18 cellular contexts compared by ENCODE assay signal in genomic region chr11:94149435-94149834, GRCh38. TPM values are rescaled to one million over a fixed set of nuclear protein-coding genes. Genes with fewer than 3 reads are reported as not detected.
A peak's percentile ranks its signal among the peaks of the same experiment; 100 is the strongest.
DNase-seq lines count a peak whose midpoint lies in the region; ATAC-seq, FAIRE-seq and TF ChIP-seq lines count a peak whose summit lies in the region.
"Had no signal": no experiment of that assay in that cellular context is flagged by ENCODE, and none has a peak within 500 bp of the region (broad histone marks: within the 10 kb centered on the region; RNA-seq: fewer than 3 reads in every experiment).

No MANE protein-coding gene starts in this region.

- no peak overlapping the region for H2BK120ac ChIP-seq in mesendoderm (ENCODE audit: low read depth, low read length)

- H3K18ac ChIP-seq in mesendoderm (ENCODE audit: low read length) = no peak overlapping the region

- no peak overlapping the region for H4K8ac ChIP-seq in mesendoderm (ENCODE audit: low read depth, low read length)

- H3K4me2 ChIP-seq in mesendoderm (ENCODE audit: low read length) = no peak overlapping the region

- H3K56ac ChIP-seq in mesendoderm (ENCODE audit: low read length) = no peak overlapping the region

- no peak overlapping the region for H3K9ac ChIP-seq in mesendoderm (ENCODE audit: low read length)

- H3K79me2 ChIP-seq in mesendoderm (ENCODE audit: control insufficient read depth, insufficient read depth, low read length) = peaks cover 88% of the 10 kb centered on the region

- H3K4me1 ChIP-seq in mesendoderm (ENCODE audit: control insufficient read depth, low read depth, low read length) = peaks cover 20% of the 10 kb centered on the region

- DNase-seq in NCI-H446 treated with DMSO at 0.1 percent for 48 hours (lab: John Stamatoyannopoulos, UW) (peak; percentile 35), bronchial epithelial cell (ENCODE audit: low read depth) (peak; percentile 75), kidney glomerular epithelial cell (lab: John Stamatoyannopoulos, UW) (peak; percentile 12), kidney tubule cell (ENCODE audit: low spot score) (no peak), sciatic nerve (ENCODE audit: low spot score) (no peak), mesendoderm (no peak)
- DNase-seq in activated CD4-positive, CD25-positive, alpha-beta regulatory T cell treated with anti-CD3 and anti-CD28 coated beads, Interleukin-2, amount 50 U/mL, for 72 hours = no peak
- DNase-seq: activated CD4-positive, alpha-beta T cell treated with anti-CD3 and anti-CD28 coated beads for 1 hour; activated T-cell treated with anti-CD3 and anti-CD28 coated beads for 4 hours; AML-193; DMS 273 treated with DMSO at 0.1 percent for 48 hours; kidney; naive thymus-derived CD4-positive, alpha-beta T cell; stimulated activated CD4-positive, alpha-beta T cell treated with anti-CD3 and anti-CD28 coated beads, Interleukin-2, amount 100 ng/mL, for 24 hours; stimulated activated CD8-positive, alpha-beta memory T cell treated with anti-CD3 and anti-CD28 coated beads, Interleukin-4, amount 100 ng/mL, for 48 hours had no signal

- H3K4me3 ChIP-seq in bronchial epithelial cell (ENCODE audit: low read depth, low read length) (no peak overlapping the region), mesendoderm (ENCODE audit: low read length) (no peak overlapping the region)
- H3K4me3 ChIP-seq: gastroesophageal sphincter, tibial nerve had no signal

- intact Hi-C loops in sciatic nerve (cut with DNase I) = no loop called here

- no peaks in the 10 kb centered on the region for H3K36me3 ChIP-seq in bronchial epithelial cell (ENCODE audit: control insufficient read depth, insufficient read depth, low read length)
- H3K36me3 ChIP-seq in mesendoderm (ENCODE audit: control insufficient read depth, insufficient read depth, low read length) = no peaks in the 10 kb centered on the region

- TF ChIP-seq CTCF in C4-2B (conservative IDR thresholded peaks at IDR 0.05) = no peak
- TF ChIP-seq CTCF in bronchial epithelial cell (IDR thresholded peaks at IDR 0.05; ENCODE audit: insufficient read depth, low read length, severe bottlenecking) = no peak

- H2BK15ac ChIP-seq in mesendoderm (replicated peaks; ENCODE audit: low read depth) = no peak overlapping the region

- no peak overlapping the region for H2AK5ac ChIP-seq in mesendoderm (ENCODE audit: low read length)

- no peak overlapping the region for H4K5ac ChIP-seq in mesendoderm (ENCODE audit: low read length)

- no peak overlapping the region for H2BK5ac ChIP-seq in mesendoderm (ENCODE audit: low read length)

- H3K23ac ChIP-seq in mesendoderm (ENCODE audit: low read length) = no peak overlapping the region

- peaks cover 48% of the 10 kb centered on the region for H3K79me1 ChIP-seq in mesendoderm (ENCODE audit: low read length)

- no peak for FAIRE-seq in bronchial epithelial cell (lab: Jason Lieb, UNC)
- FAIRE-seq: kidney had no signal

- H3K27me3 ChIP-seq in bronchial epithelial cell (ENCODE audit: control insufficient read depth, insufficient read depth, low read length) = no peaks in the 10 kb centered on the region
- no peaks in the 10 kb centered on the region for H3K27me3 ChIP-seq in mesendoderm (ENCODE audit: insufficient read depth, low read length, poor library complexity)
- H3K27me3 ChIP-seq: gastroesophageal sphincter, tibial nerve had no signal

- peak overlapping the region; percentile 42 for H3K27ac ChIP-seq in C4-2B
- no peak overlapping the region for H3K27ac ChIP-seq in mesendoderm (ENCODE audit: low read depth, low read length)
- H3K27ac ChIP-seq: gastroesophageal sphincter, tibial nerve had no signal

- no peak for ATAC-seq in sciatic nerve
- ATAC-seq: gastroesophageal sphincter; naive thymus-derived CD4-positive, alpha-beta T cell had no signal

- no peak overlapping the region for H3K4ac ChIP-seq in mesendoderm (ENCODE audit: low read depth, low read length)

- WGBS in mesendoderm (ENCODE audit: extremely low coverage, insufficient coverage, low lambda C conversion rate) = no CpG with 5 or more reads among the region's 2 CpGs

RNA-seq across cellular contexts. Expression of gene PANX1, which starts 20.8 kb away (rescaled TPM):
- total RNA-seq in bronchial epithelial cell = 44.8 and 60.3 TPM in 2 replicates
- total RNA-seq in sciatic nerve = 18.3 TPM
- polyA plus RNA-seq in mesendoderm (2013, experiment 1 of 2) = 20.9 TPM
- polyA plus RNA-seq in mesendoderm (2013, experiment 2 of 2) = 20.6 TPM

Comparison
In these comparisons a context has a peak if more than half of its experiments do, and no peak if none do; other contexts are left out.
1. DNase-seq: peak in NCI-H446 treated with DMSO at 0.1 percent for 48 hours (single experiment), bronchial epithelial cell (single experiment) and kidney glomerular epithelial cell (single experiment); none in kidney tubule cell (single experiment), sciatic nerve (single experiment), activated CD4-positive, CD25-positive, alpha-beta regulatory T cell treated with anti-CD3 and anti-CD28 coated beads, Interleukin-2, amount 50 U/mL, for 72 hours (single experiment) and mesendoderm (single experiment).